Comparison of ENCODE assay signal across 24 cellular contexts in genomic region chr9:131862261-131862660, GRCh38.
DNase-seq lines count a peak whose midpoint lies in the region; ATAC-seq, FAIRE-seq and TF ChIP-seq lines count a peak whose summit lies in the region.
"Had no signal": no experiment of that assay in that cellular context is flagged by ENCODE, and none has a peak within 500 bp of the region (broad histone marks: within the 10 kb centered on the region; RNA-seq: fewer than 3 reads in every experiment).

No MANE protein-coding gene starts in this region.

- no peaks in the 10 kb centered on the region for H3K27me3 ChIP-seq in bronchial epithelial cell (ENCODE audit: control insufficient read depth, insufficient read depth, low read length)
- H3K27me3 ChIP-seq: BE2C had no signal

- H3K36me3 ChIP-seq in bronchial epithelial cell (ENCODE audit: control insufficient read depth, insufficient read depth, low read length): peaks cover 2% of the 10 kb centered on the region
- H3K36me3 ChIP-seq: BE2C, HAP-1 had no signal

- DNase-seq in NCI-H82 (lab: John Stamatoyannopoulos, UW): peak; percentile 22
- no peak for DNase-seq in NCI-H82 treated with DMSO at 0.1 percent for 48 hours (lab: John Stamatoyannopoulos, UW; ENCODE audit: unreplicated experiment)
- DNase-seq in bronchial epithelial cell (ENCODE audit: low read depth): no peak
- DNase-seq in neural crest cell (ENCODE audit: low read depth, low spot score): no peak
- no peak for DNase-seq in DMS153 treated with DMSO at 0.1 percent for 48 hours (lab: John Stamatoyannopoulos, UW; ENCODE audit: unreplicated experiment)
- no peak for DNase-seq in NCI-H748 treated with DMSO at 0.1 percent for 48 hours (lab: John Stamatoyannopoulos, UW)
- DNase-seq: 8988T; ACHN; AML-193; BE2C; CD4-positive, CD25-positive, alpha-beta regulatory T cell; CD8-positive, alpha-beta T cell; DMS 273 treated with DMSO at 0.1 percent for 48 hours; DMS53; GF-D8; GOT3; HFFc6 had no signal

- no peak overlapping the region for H3K4me3 ChIP-seq in bronchial epithelial cell (ENCODE audit: low read depth, low read length)
- H3K4me3 ChIP-seq: A549, HAP-1 had no signal

- peak overlapping the region; percentile 48 for H3K27ac Mint-ChIP-seq in neural crest cell (ENCODE audit: unreplicated experiment)
- H3K27ac Mint-ChIP-seq: CD8-positive, alpha-beta T cell; HFFc6 had no signal

- no peaks in the 10 kb centered on the region for H3K9me3 Mint-ChIP-seq in neural crest cell
- H3K9me3 Mint-ChIP-seq: CD4-positive, CD25-positive, alpha-beta regulatory T cell; CD8-positive, alpha-beta T cell; HFFc6 had no signal

- FAIRE-seq in bronchial epithelial cell (lab: Jason Lieb, UNC): peak; percentile 36
- FAIRE-seq: A549, D721Med, GM12891, GM18507, H54 had no signal

- no peak for TF ChIP-seq CTCF in bronchial epithelial cell (IDR thresholded peaks at IDR 0.05; ENCODE audit: insufficient read depth, low read length, severe bottlenecking)
- TF ChIP-seq CTCF in neural crest cell (conservative IDR thresholded peaks at IDR 0.05): no peak

- H3K4me3 Mint-ChIP-seq in neural crest cell: no peak overlapping the region
- H3K4me3 Mint-ChIP-seq: CD4-positive, CD25-positive, alpha-beta regulatory T cell; CD8-positive, alpha-beta T cell; HFFc6 had no signal

- no peak for ATAC-seq in GM18909 (IDR thresholded peaks at IDR 0.05; ENCODE audit: poor library complexity, unreplicated experiment)
- ATAC-seq: A549; CD8-positive, alpha-beta T cell had no signal

- peaks cover 13% of the 10 kb centered on the region for H3K4me1 Mint-ChIP-seq in neural crest cell
- H3K4me1 Mint-ChIP-seq: CD4-positive, CD25-positive, alpha-beta regulatory T cell had no signal

- H3K36me3 Mint-ChIP-seq in neural crest cell (ENCODE audit: low read depth): peaks cover 2% of the 10 kb centered on the region

- H3K27me3 Mint-ChIP-seq in neural crest cell (ENCODE audit: low read depth): no peaks in the 10 kb centered on the region
- H3K27me3 Mint-ChIP-seq: CD4-positive, CD25-positive, alpha-beta regulatory T cell had no signal
